In the genomic region with DNA sequence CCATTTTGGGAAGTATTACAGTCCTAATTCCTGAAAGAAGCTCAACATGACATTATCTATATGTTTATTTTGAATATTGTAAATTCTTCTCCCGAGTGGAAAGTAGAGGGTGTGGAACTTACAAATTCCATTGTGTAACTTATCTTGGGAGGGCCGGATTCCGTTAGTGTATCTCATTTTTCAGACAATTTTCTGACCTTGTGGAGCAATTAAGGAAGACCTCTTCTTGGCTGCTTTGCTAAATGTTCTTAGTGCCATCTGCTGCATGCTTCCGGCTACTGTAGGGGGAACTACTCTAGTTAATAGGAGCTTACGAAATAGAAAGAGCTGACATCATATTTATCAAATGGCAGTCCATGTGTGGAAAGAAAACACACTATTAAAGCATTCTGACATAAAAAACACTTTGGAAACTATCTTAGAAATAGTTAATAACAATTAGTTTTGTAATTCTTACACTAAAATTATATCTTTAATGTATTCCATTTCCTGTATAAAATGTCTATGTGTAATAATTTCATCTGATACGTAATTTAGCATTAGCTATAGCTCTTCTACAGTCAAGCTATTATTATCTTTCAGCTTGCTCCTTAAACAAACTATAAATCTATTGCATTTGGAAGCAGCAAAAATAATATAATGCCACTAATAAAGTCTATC, we compare ENCODE assay signal across 9 cellular contexts. TPM values are rescaled to one million over a fixed set of nuclear protein-coding genes. Genes with fewer than 3 reads are reported as not detected.
DNase-seq lines count a peak whose midpoint lies in the region; ATAC-seq, FAIRE-seq and TF ChIP-seq lines count a peak whose summit lies in the region.
"Had no signal": no experiment of that assay in that cellular context is flagged by ENCODE, and none has a peak within 500 bp of the region (broad histone marks: within the 10 kb centered on the region; RNA-seq: fewer than 3 reads in every experiment).

No MANE protein-coding gene starts in this region.

- H3K4me1 ChIP-seq in OCI-LY1 (ENCODE audit: insufficient read depth, low read length, severe bottlenecking) (no peaks in the 10 kb centered on the region), kidney (ENCODE audit: control insufficient read depth in 1 of 2, insufficient read depth in 1 of 2, low read depth in 1 of 2, low read length in 2 of 2) (no peaks in the 10 kb centered on the region)

- H3K9me2 ChIP-seq in OCI-LY1 (ENCODE audit: low read depth, low read length) = no peaks in the 10 kb centered on the region

- H3K9me3 ChIP-seq in OCI-LY1 (ENCODE audit: low read length) = no peaks in the 10 kb centered on the region
- no peaks in the 10 kb centered on the region for H3K9me3 ChIP-seq in kidney (ENCODE audit: control insufficient read depth in 1 of 2, low read length in 2 of 2)

- peaks cover 3% of the 10 kb centered on the region for H3K9me3 Mint-ChIP-seq in progenitor cell of endocrine pancreas (ENCODE audit: low read depth)
- H3K9me3 Mint-ChIP-seq: T-helper 1 cell treated with Interleukin-12 subunit alpha and Interleukin-12 subunit beta and Interleukin-4 antibody, amounts not matched to agents 30 μg/mL and 1 μg/mL, for 36 hours had no signal

- no peaks in the 10 kb centered on the region for H3K4me1 Mint-ChIP-seq in progenitor cell of endocrine pancreas (ENCODE audit: low read depth)

- in situ Hi-C loops in Caki2 (cut with HindIII; ENCODE audit: low pct_unique_long_range_greater_than_20kb, low sequenced_read_pairs) = no loop called here

- no peaks in the 10 kb centered on the region for H4K20me1 ChIP-seq in OCI-LY1 (ENCODE audit: insufficient read depth, low read length)

- no peak overlapping the region for H3K27ac ChIP-seq in OCI-LY1 (ENCODE audit: low read depth, low read length, poor library complexity, severe bottlenecking)
- H3K27ac ChIP-seq in dorsolateral prefrontal cortex = no peak overlapping the region
- no peak overlapping the region for H3K27ac ChIP-seq in kidney (ENCODE audit: low read depth in 2 of 2, low read length in 2 of 2)

- no peaks in the 10 kb centered on the region for H3K79me2 ChIP-seq in OCI-LY1 (ENCODE audit: insufficient read depth, low read length)

- DNase-seq in Caki2 (ENCODE audit: low read depth) (peak; percentile 3), HS-27A (ENCODE audit: low read depth) (peak; percentile 35), dorsolateral prefrontal cortex (peak in 2 of 10 donors; percentile 30 to 41), progenitor cell of endocrine pancreas (ENCODE audit: low spot score, unreplicated experiment) (no peak), kidney (no peak)
- DNase-seq in activated CD8-positive, alpha-beta memory T cell treated with anti-CD3 and anti-CD28 coated beads, Interleukin-2, amount 50 U/mL, for 48 hours = no peak

- H3K36me3 Mint-ChIP-seq in progenitor cell of endocrine pancreas (ENCODE audit: insufficient read depth) = no peaks in the 10 kb centered on the region

- no peaks in the 10 kb centered on the region for H3K27me3 Mint-ChIP-seq in progenitor cell of endocrine pancreas

- TF ChIP-seq CTCF in OCI-LY1 (IDR thresholded peaks at IDR 0.05; ENCODE audit: low read length) = peak; percentile 60
- peak in 50 of 56 donors; percentile 21 to 65 (median 42) for TF ChIP-seq CTCF in dorsolateral prefrontal cortex (IDR thresholded peaks at IDR 0.05 in 54 of 56, conservative IDR thresholded peaks at IDR 0.05 in 2 of 56; ENCODE audit: low read depth in 1 of 56, partially characterized antibody in 56 of 56)
- TF ChIP-seq CTCF in progenitor cell of endocrine pancreas (IDR thresholded peaks at IDR 0.05; ENCODE audit: unreplicated experiment) = peak; percentile 60
- no peak for TF ChIP-seq CTCF in kidney (IDR thresholded peaks at IDR 0.05; ENCODE audit: borderline replicate concordance, extremely low read depth, insufficient read depth)

- H2AFZ ChIP-seq in OCI-LY1 (ENCODE audit: low read length) = no peak overlapping the region

- H3K4me2 ChIP-seq in OCI-LY1 (ENCODE audit: low read length) = no peak overlapping the region

- H3K36me3 ChIP-seq in OCI-LY1 (ENCODE audit: insufficient read depth, low read length) (no peaks in the 10 kb centered on the region), kidney (ENCODE audit: control insufficient read depth in 1 of 2, insufficient read depth in 2 of 2, low read length in 2 of 2) (no peaks in the 10 kb centered on the region)

- no peak for FAIRE-seq in kidney (lab: Jason Lieb, UNC)

- H3K4me3 ChIP-seq in OCI-LY1 (ENCODE audit: low read depth, low read length, poor library complexity, severe bottlenecking) (no peak overlapping the region), dorsolateral prefrontal cortex (no peak overlapping the region), kidney (ENCODE audit: low read length in 2 of 2) (no peak overlapping the region)

- H3K4me3 Mint-ChIP-seq in progenitor cell of endocrine pancreas (ENCODE audit: low read depth) = no peak overlapping the region
- H3K4me3 Mint-ChIP-seq: T-helper 1 cell treated with Interleukin-12 subunit alpha and Interleukin-12 subunit beta and Interleukin-4 antibody, amounts not matched to agents 30 μg/mL and 1 μg/mL, for 36 hours had no signal

- H3K27me3 ChIP-seq in OCI-LY1 (ENCODE audit: insufficient read depth, low read length) = no peaks in the 10 kb centered on the region; the same call in 1 of the 2 replicates
- H3K27me3 ChIP-seq in dorsolateral prefrontal cortex = no peaks in the 10 kb centered on the region

- H3F3A ChIP-seq in OCI-LY1 (ENCODE audit: insufficient read depth, low read length) = no peaks in the 10 kb centered on the region

- no peak overlapping the region for H3K27ac Mint-ChIP-seq in progenitor cell of endocrine pancreas
- H3K27ac Mint-ChIP-seq: T-helper 1 cell treated with Interleukin-12 subunit alpha and Interleukin-12 subunit beta and Interleukin-4 antibody, amounts not matched to agents 30 μg/mL and 1 μg/mL, for 36 hours had no signal

- intact Hi-C loops in dorsolateral prefrontal cortex (cut with DNase I) (loop anchor here in 1 of 2 donors (5.0 kb wide), 1 partner anchor 168 kb away; no protein-coding TSS in a partner anchor), kidney (cut with DNase I) (no loop called here)

- peak; percentile 86 for ATAC-seq in GM19372 (IDR thresholded peaks at IDR 0.05; ENCODE audit: low read depth, unreplicated experiment)

- H3K9ac ChIP-seq in OCI-LY1 (ENCODE audit: low read length) = no peak overlapping the region
- H3K9ac ChIP-seq in kidney (ENCODE audit: low read length in 2 of 2) = no peak overlapping the region

RNA-seq across cellular contexts. Expression of a gene that starts 41.5 kb away (rescaled TPM):
- total RNA-seq in Caki2 (2014; rRNA removed; shearing (Covaris generic); ENCODE audit: low replicate concordance) = 0.27 and 0.52 TPM in 2 replicates
- total RNA-seq in dorsolateral prefrontal cortex (100 to 1,000 TPM in 29 of 120 experiments, 10 to 100 TPM in 91; 29.4 to 115 (median 88.7) TPM), progenitor cell of endocrine pancreas (0.53 and 1.0 TPM in 2 replicates), kidney (0.50 TPM)
- not detected for polyA plus RNA-seq in kidney (ENCODE audit: insufficient read depth, low read depth, low replicate concordance)

Comparison
In these comparisons a context has a peak if more than half of its experiments do, and no peak if none do; other contexts are left out.
1. DNase-seq: peak in Caki2 (single experiment) and HS-27A (single experiment); none in progenitor cell of endocrine pancreas (single experiment), kidney (single experiment) and activated CD8-positive, alpha-beta memory T cell treated with anti-CD3 and anti-CD28 coated beads, Interleukin-2, amount 50 U/mL, for 48 hours (single experiment).
2. RNA of a gene that starts 41.5 kb away (total RNA-seq): 29.4 to 115 TPM in dorsolateral prefrontal cortex; 0.53 to 1.0 TPM in progenitor cell of endocrine pancreas, 0.50 TPM in kidney (single experiment) and 0.27 to 0.52 TPM in Caki2; every median in the first group is over 10 times any median in the second.